Comparison of ENCODE assay signal across 16 cellular contexts in genomic region chr19:2221250-2221831, GRCh38. TPM values are rescaled to one million over a fixed set of nuclear protein-coding genes. Genes with fewer than 3 reads are reported as not detected.
DNase-seq lines count a peak whose midpoint lies in the region; ATAC-seq, FAIRE-seq and TF ChIP-seq lines count a peak whose summit lies in the region.
"Had no signal": no experiment of that assay in that cellular context is flagged by ENCODE, and none has a peak within 500 bp of the region (broad histone marks: within the 10 kb centered on the region; RNA-seq: fewer than 3 reads in every experiment).

No MANE protein-coding gene starts in this region.

- H3K36me3 ChIP-seq in HUES6 (ENCODE audit: control insufficient read depth, insufficient read depth, low read length), result peaks cover 81% of the 10 kb centered on the region
- H3K36me3 ChIP-seq in GM12878 (ENCODE audit: control insufficient read depth in 2 of 2, insufficient read depth in 2 of 2, low read length in 1 of 2), result peaks cover 15 to 55% of the 10 kb centered on the region in 2 experiments; a peak in 3 of 4 replicates

- no peak for TF ChIP-seq CTCF in GM12878 (IDR thresholded peaks at IDR 0.05 in 2 of 3, conservative IDR thresholded peaks at IDR 0.05 in 1 of 3; ENCODE audit: control insufficient read depth in 2 of 3, extremely low read depth in 1 of 3, insufficient read depth in 1 of 3, low read depth in 3 of 3, low read length in 3 of 3)
- TF ChIP-seq CTCF in osteocyte (IDR thresholded peaks at IDR 0.05), result no peak

- H3K4me1 ChIP-seq in HUES6 (ENCODE audit: control insufficient read depth, insufficient read depth, low read length) (peaks cover 4% of the 10 kb centered on the region; the same call in 1 of the 2 replicates), GM12878 (ENCODE audit: control insufficient read depth, insufficient read depth, low read length) (no peaks in the 10 kb centered on the region; the same call in 1 of the 2 replicates)
- H3K4me1 ChIP-seq: gastrocnemius medialis had no signal

- H3K4me3 ChIP-seq in HUES6 (ENCODE audit: low read depth, low read length) (no peak overlapping the region), GM12878 (no peak overlapping the region)
- H3K4me3 ChIP-seq: dorsolateral prefrontal cortex, gastrocnemius medialis, sigmoid colon had no signal

- POLR2A ChIA-PET in GM12878 (lab: Charles Lee), result interaction anchor here (1.5 kb wide), 1 partner anchor 31 kb away, joined by 3 read pairs; no protein-coding TSS in a partner anchor

- no peak for DNase-seq in GM12878 (ENCODE audit: low read depth, low spot score)
- DNase-seq in osteocyte (ENCODE audit: extremely low spot score, unreplicated experiment), result no peak
- no peak for DNase-seq in DMS 273 treated with DMSO at 0.1 percent for 48 hours (lab: John Stamatoyannopoulos, UW)
- no peak for DNase-seq in DMS114 treated with DMSO at 0.1 percent for 48 hours (lab: John Stamatoyannopoulos, UW; ENCODE audit: unreplicated experiment)
- DNase-seq: activated naive CD4-positive, alpha-beta T cell treated with anti-CD3 and anti-CD28 coated beads for 36 hours; CD4-positive, CD25-positive, alpha-beta regulatory T cell; dorsolateral prefrontal cortex; gastrocnemius medialis; GDM1; NCI-H1105; NCI-H226; OCI-M1; sigmoid colon had no signal

- 96% methylated on average over 20 of the region's 20 CpGs for WGBS in GM12878 (ENCODE audit: insufficient coverage, insufficient replicate concordance, low lambda C conversion rate, missing lambda C conversion rate)

- in situ Hi-C loops in GM12878 (cut with MboI), result no loop called here

- RAD21 ChIA-PET in GM12878 (lab: Charles Lee; ENCODE audit: unreplicated experiment), result interaction anchor here (0.7 to 1.4 kb wide), 3 partner anchors 14 to 65 kb away, joined by 3 to 4 read pairs (median 3); no protein-coding TSS in a partner anchor

- H3K9ac ChIP-seq in HUES6 (ENCODE audit: low read length) (no peak overlapping the region), GM12878 (ENCODE audit: control insufficient read depth, insufficient read depth, low read length) (no peak overlapping the region)

- SMC1A ChIA-PET in GM12878 (lab: Charles Lee; ENCODE audit: uncharacterized antibody, unreplicated experiment), result interaction anchor here (0.9 kb wide), 1 partner anchor 66 kb away, joined by 5 read pairs; no protein-coding TSS in a partner anchor

- no peak for TF ChIP-seq RAD21 in GM12878 (IDR thresholded peaks at IDR 0.05; ENCODE audit: insufficient read depth, low read depth, low read length)

- H3K27me3 Mint-ChIP-seq in osteocyte (ENCODE audit: unreplicated experiment), result no peaks in the 10 kb centered on the region
- H3K27me3 Mint-ChIP-seq: CD4-positive, CD25-positive, alpha-beta regulatory T cell had no signal

- no peaks in the 10 kb centered on the region for H3K27me3 ChIP-seq in HUES6 (ENCODE audit: control insufficient read depth, insufficient read depth, low read length)
- no peaks in the 10 kb centered on the region for H3K27me3 ChIP-seq in GM12878 (replicated peaks in 1 of 2; ENCODE audit: control insufficient read depth in 2 of 2, insufficient read depth in 2 of 2, low read length in 1 of 2)
- H3K27me3 ChIP-seq: dorsolateral prefrontal cortex, gastrocnemius medialis, sigmoid colon had no signal

- peaks cover 31% of the 10 kb centered on the region for H3K36me3 Mint-ChIP-seq in osteocyte (ENCODE audit: unreplicated experiment)

- H2AFZ ChIP-seq in GM12878 (ENCODE audit: control insufficient read depth, low read depth, low read length), result no peak overlapping the region

- CTCF ChIA-PET in GM12878 (lab: Yijun Ruan, JAX), result interaction anchor here (0.6 kb wide), 1 partner anchor 65 kb away, joined by 3 read pairs; no protein-coding TSS in a partner anchor

- H3K9me3 ChIP-seq in HUES6 (ENCODE audit: control insufficient read depth, insufficient read depth, low read depth, low read length) (no peaks in the 10 kb centered on the region), GM12878 (replicated peaks; ENCODE audit: control insufficient read depth, insufficient read depth, low read length) (no peaks in the 10 kb centered on the region)
- H3K9me3 ChIP-seq: gastrocnemius medialis, sigmoid colon had no signal

- no peaks in the 10 kb centered on the region for H4K20me1 ChIP-seq in GM12878 (ENCODE audit: control insufficient read depth, insufficient read depth)

- no peak overlapping the region for H3K4me2 ChIP-seq in GM12878 (ENCODE audit: control insufficient read depth, insufficient read depth)

- H3K9me3 Mint-ChIP-seq in osteocyte (ENCODE audit: unreplicated experiment), result no peaks in the 10 kb centered on the region
- H3K9me3 Mint-ChIP-seq: activated naive CD4-positive, alpha-beta T cell treated with anti-CD3 and anti-CD28 coated beads for 36 hours had no signal

- no peak; the same call in 1 of the 2 replicates for TF ChIP-seq POLR2A in GM12878 (IDR thresholded peaks at IDR 0.05; ENCODE audit: low read depth, low read length)

- H3K27ac ChIP-seq in HUES6 (ENCODE audit: low read depth, low read length), result 0 out of 2 replicates have a peak overlapping the region, but pooled peaks have one; percentile 39
- no peak overlapping the region for H3K27ac ChIP-seq in GM12878 (ENCODE audit: control insufficient read depth, insufficient read depth)
- H3K27ac ChIP-seq: gastrocnemius medialis had no signal

- TF ChIP-seq EP300 in GM12878 (IDR thresholded peaks at IDR 0.05; ENCODE audit: borderline replicate concordance in 1 of 2, control insufficient read depth in 1 of 2, low read depth in 2 of 2, low read length in 2 of 2), result no peak

- ATAC-seq in GM12878, result no peak
- ATAC-seq in GM19324 (IDR thresholded peaks at IDR 0.05; ENCODE audit: low FRiP score, unreplicated experiment), result no peak
- ATAC-seq: gastrocnemius medialis had no signal

- TSS peak; percentile 41 for BruUV-seq in GM12878 (replicated peaks; lab: Mats Ljungman, UMichigan)

- intact Hi-C loops in GM12878 (cut with micrococcal nuclease; ENCODE audit: unreplicated experiment), result no loop called here

- peak overlapping the region; percentile 10 for H3K4me3 Mint-ChIP-seq in osteocyte (ENCODE audit: unreplicated experiment)
- H3K4me3 Mint-ChIP-seq: activated naive CD4-positive, alpha-beta T cell treated with anti-CD3 and anti-CD28 coated beads for 36 hours; CD4-positive, CD25-positive, alpha-beta regulatory T cell had no signal

- H3K27ac Mint-ChIP-seq in osteocyte (ENCODE audit: unreplicated experiment), result peak overlapping the region; percentile 47
- H3K27ac Mint-ChIP-seq: CD4-positive, CD25-positive, alpha-beta regulatory T cell had no signal

- no peak for FAIRE-seq in GM12878 (lab: Jason Lieb, UNC)

- peaks cover 14% of the 10 kb centered on the region for H3K4me1 Mint-ChIP-seq in osteocyte (ENCODE audit: unreplicated experiment)
- H3K4me1 Mint-ChIP-seq: CD4-positive, CD25-positive, alpha-beta regulatory T cell had no signal

- H3K79me2 ChIP-seq in GM12878 (ENCODE audit: control insufficient read depth, insufficient read depth, low read length), result no peaks in the 10 kb centered on the region

RNA-seq across cellular contexts. Expression of gene PLEKHJ1, which starts 14.8 kb away (rescaled TPM):
- 30.4 and 31.3 TPM in 2 replicates for total RNA-seq in GM12878 (2013; cell fraction: nucleolus; rRNA removed)
- total RNA-seq in GM12878 (2014; rRNA removed), result 131 and 133 TPM in 2 replicates
- total RNA-seq in GM12878 (2014; rRNA removed; fragmentation: Illumina TruSeq; extraction: Trizol), result 42.8 and 49.7 TPM in 2 replicates
- total RNA-seq in GM12878 (2021), result 92.9 and 98.0 TPM in 2 replicates
- 24.5 TPM for polyA plus RNA-seq in GM12878 (2011; ENCODE audit: low read depth)
- 27.7 and 52.0 TPM in 2 replicates for polyA plus RNA-seq in GM12878 (2011; rRNA removed)
- 90.9 and 142 TPM in 2 replicates for polyA plus RNA-seq in GM12878 (2011; cell fraction: cytosol; rRNA removed)
- polyA plus RNA-seq in GM12878 (2011; cell fraction: nucleus; rRNA removed), result 85.3 and 98.1 TPM in 2 replicates
- polyA plus RNA-seq in GM12878 (2012), result 53.2 and 83.0 TPM in 2 replicates
- polyA plus RNA-seq in GM12878 (2014; fragmentation: Illumina TruSeq; extraction: Trizol), result 13.8 and 32.4 TPM in 2 replicates
- polyA plus RNA-seq in GM12878 (2014; fragmentation: Nextera tagmentation; extraction: Ambion mirVana), result 1 to 10 TPM; 1.3 to 6.9 TPM
- 133 and 158 TPM in 2 replicates for polyA plus RNA-seq in GM12878 (2014; rRNA removed)
- 100 to 1,000 TPM; 119 to 125 TPM for polyA plus RNA-seq in GM12878 (2016; fragmentation: Nextera tagmentation; extraction: Ambion mirVana)
- 9.7 and 26.1 TPM in 2 replicates for polyA minus RNA-seq in GM12878 (2011; rRNA and poly(A)+ RNA removed)
- polyA minus RNA-seq in GM12878 (2011; cell fraction: cytosol; rRNA and poly(A)+ RNA removed), result 12.0 and 16.9 TPM in 2 replicates
- polyA minus RNA-seq in GM12878 (2011; cell fraction: nucleus; rRNA and poly(A)+ RNA removed), result 14.1 and 27.3 TPM in 2 replicates
- 40.7 and 45.7 TPM in 2 replicates for total RNA-seq in osteocyte

RNA-seq across cellular contexts. Expression of gene SF3A2, which starts 15.3 kb away (rescaled TPM):
- total RNA-seq in GM12878 (2013; cell fraction: nucleolus; rRNA removed), result 88.3 and 88.5 TPM in 2 replicates
- total RNA-seq in GM12878 (2014; rRNA removed), result 41.5 and 49.3 TPM in 2 replicates
- total RNA-seq in GM12878 (2014; rRNA removed; fragmentation: Illumina TruSeq; extraction: Trizol), result 12.3 and 15.6 TPM in 2 replicates
- total RNA-seq in GM12878 (2021), result 132 and 143 TPM in 2 replicates
- polyA plus RNA-seq in GM12878 (2011; ENCODE audit: low read depth), result 49.8 TPM
- polyA plus RNA-seq in GM12878 (2011; rRNA removed), result 3.3 and 5.4 TPM in 2 replicates
- 11.1 and 14.5 TPM in 2 replicates for polyA plus RNA-seq in GM12878 (2011; cell fraction: cytosol; rRNA removed)
- polyA plus RNA-seq in GM12878 (2011; cell fraction: nucleus; rRNA removed), result 89.6 and 126 TPM in 2 replicates
- 86.1 and 131 TPM in 2 replicates for polyA plus RNA-seq in GM12878 (2012)
- polyA plus RNA-seq in GM12878 (2014; fragmentation: Illumina TruSeq; extraction: Trizol), result 2.4 and 26.9 TPM in 2 replicates
- polyA plus RNA-seq in GM12878 (2014; fragmentation: Nextera tagmentation; extraction: Ambion mirVana), result under 1 TPM; 0.33 to 0.55 TPM
- polyA plus RNA-seq in GM12878 (2014; rRNA removed), result 36.2 and 61.3 TPM in 2 replicates
- 10 to 100 TPM; 34.4 to 39.7 TPM for polyA plus RNA-seq in GM12878 (2016; fragmentation: Nextera tagmentation; extraction: Ambion mirVana)
- polyA minus RNA-seq in GM12878 (2011; rRNA and poly(A)+ RNA removed), result 10.2 and 25.5 TPM in 2 replicates
- 30.7 and 38.0 TPM in 2 replicates for polyA minus RNA-seq in GM12878 (2011; cell fraction: cytosol; rRNA and poly(A)+ RNA removed)
- polyA minus RNA-seq in GM12878 (2011; cell fraction: nucleus; rRNA and poly(A)+ RNA removed), result 69.4 and 102 TPM in 2 replicates
- 101 and 102 TPM in 2 replicates for total RNA-seq in osteocyte

RNA-seq across cellular contexts. Expression of gene AMH, which starts 27.8 kb away (rescaled TPM):
- 3.2 and 4.9 TPM in 2 replicates for total RNA-seq in GM12878 (2013; cell fraction: nucleolus; rRNA removed)
- total RNA-seq in GM12878 (2014; rRNA removed) (1.4 and 1.7 TPM in 2 replicates), GM12878 (2014; rRNA removed; fragmentation: Illumina TruSeq; extraction: Trizol) (0.18 TPM in 1 of 2 replicates, not detected in the other), GM12878 (2021) (2.1 and 3.5 TPM in 2 replicates), osteocyte (14.3 and 16.4 TPM in 2 replicates)
- polyA plus RNA-seq in GM12878 (2011; ENCODE audit: low read depth), result not detected
- polyA plus RNA-seq in GM12878 (2011; rRNA removed) (0.20 and 0.22 TPM in 2 replicates), GM12878 (2014; fragmentation: Illumina TruSeq; extraction: Trizol) (not detected in 2 replicates), GM12878 (2014; fragmentation: Nextera tagmentation; extraction: Ambion mirVana) (not detected), GM12878 (2014; rRNA removed) (2.6 TPM in 2 replicates), GM12878 (2016; fragmentation: Nextera tagmentation; extraction: Ambion mirVana) (under 1 TPM in 1 of 2 experiments, not detected in 1; 0.17 TPM)
- 0.30 and 0.89 TPM in 2 replicates for polyA plus RNA-seq in GM12878 (2011; cell fraction: cytosol; rRNA removed)
- polyA plus RNA-seq in GM12878 (2011; cell fraction: nucleus; rRNA removed), result 15.5 and 28.6 TPM in 2 replicates
- polyA plus RNA-seq in GM12878 (2012), result 0.27 and 0.92 TPM in 2 replicates
- 0.31 TPM in 1 of 2 replicates, not detected in the other for polyA minus RNA-seq in GM12878 (2011; rRNA and poly(A)+ RNA removed)
- 1.2 TPM in 1 of 2 replicates, not detected in the other for polyA minus RNA-seq in GM12878 (2011; cell fraction: cytosol; rRNA and poly(A)+ RNA removed)
- 1.6 and 5.0 TPM in 2 replicates for polyA minus RNA-seq in GM12878 (2011; cell fraction: nucleus; rRNA and poly(A)+ RNA removed)
- total RNA-seq: kidney epithelial cell had no signal
- polyA plus RNA-seq: CD4-positive, CD25-positive, alpha-beta regulatory T cell had no signal

RNA-seq across cellular contexts. Expression of gene JSRP1, which starts 34.9 kb away (rescaled TPM):
- not detected in 2 replicates for total RNA-seq in GM12878 (2013; cell fraction: nucleolus; rRNA removed)
- total RNA-seq in GM12878 (2014; rRNA removed) (not detected in 2 replicates), GM12878 (2014; rRNA removed; fragmentation: Illumina TruSeq; extraction: Trizol) (not detected in 2 replicates), GM12878 (2021) (0.41 and 0.43 TPM in 2 replicates), osteocyte (not detected in 2 replicates)
- polyA plus RNA-seq in GM12878 (2011; ENCODE audit: low read depth), result not detected
- polyA plus RNA-seq in GM12878 (2011; rRNA removed) (not detected in 2 replicates), GM12878 (2014; fragmentation: Illumina TruSeq; extraction: Trizol) (not detected in 2 replicates), GM12878 (2014; fragmentation: Nextera tagmentation; extraction: Ambion mirVana) (not detected), GM12878 (2014; rRNA removed) (0.14 TPM in 1 of 2 replicates, not detected in the other), GM12878 (2016; fragmentation: Nextera tagmentation; extraction: Ambion mirVana) (under 1 TPM; 0.49 to 0.91 TPM)
- polyA plus RNA-seq in GM12878 (2011; cell fraction: cytosol; rRNA removed), result 0.10 TPM in 1 of 2 replicates, not detected in the other
- polyA plus RNA-seq in GM12878 (2011; cell fraction: nucleus; rRNA removed), result 0.13 TPM in 1 of 2 replicates, not detected in the other
- polyA plus RNA-seq in GM12878 (2012), result 0.90 and 2.8 TPM in 2 replicates
- 0.72 TPM in 1 of 2 replicates, not detected in the other for polyA minus RNA-seq in GM12878 (2011; rRNA and poly(A)+ RNA removed)
- not detected in 2 replicates for polyA minus RNA-seq in GM12878 (2011; cell fraction: cytosol; rRNA and poly(A)+ RNA removed)
- not detected in 2 replicates for polyA minus RNA-seq in GM12878 (2011; cell fraction: nucleus; rRNA and poly(A)+ RNA removed)

RNA-seq across cellular contexts. Expression of gene DOT1L, which starts 57.6 kb away (rescaled TPM):
- total RNA-seq in GM12878 (2013; cell fraction: nucleolus; rRNA removed), result 105 and 107 TPM in 2 replicates
- 9.2 and 9.5 TPM in 2 replicates for total RNA-seq in GM12878 (2014; rRNA removed)
- total RNA-seq in GM12878 (2014; rRNA removed; fragmentation: Illumina TruSeq; extraction: Trizol), result 5.4 and 7.0 TPM in 2 replicates
- total RNA-seq in GM12878 (2021), result 54.7 and 59.5 TPM in 2 replicates
- polyA plus RNA-seq in GM12878 (2011; ENCODE audit: low read depth), result 4.5 TPM
- 7.1 and 11.4 TPM in 2 replicates for polyA plus RNA-seq in GM12878 (2011; rRNA removed)
- polyA plus RNA-seq in GM12878 (2011; cell fraction: cytosol; rRNA removed), result 15.1 and 16.5 TPM in 2 replicates
- polyA plus RNA-seq in GM12878 (2011; cell fraction: nucleus; rRNA removed), result 106 and 193 TPM in 2 replicates
- polyA plus RNA-seq in GM12878 (2012), result 17.8 and 23.1 TPM in 2 replicates
- polyA plus RNA-seq in GM12878 (2014; fragmentation: Illumina TruSeq; extraction: Trizol), result 2.9 and 9.6 TPM in 2 replicates
- polyA plus RNA-seq in GM12878 (2014; fragmentation: Nextera tagmentation; extraction: Ambion mirVana), result under 1 TPM; 0.18 to 0.26 TPM
- 22.2 and 29.1 TPM in 2 replicates for polyA plus RNA-seq in GM12878 (2014; rRNA removed)
- 10 to 100 TPM; 10.1 to 12.9 TPM for polyA plus RNA-seq in GM12878 (2016; fragmentation: Nextera tagmentation; extraction: Ambion mirVana)
- 21.3 and 24.5 TPM in 2 replicates for polyA minus RNA-seq in GM12878 (2011; rRNA and poly(A)+ RNA removed)
- polyA minus RNA-seq in GM12878 (2011; cell fraction: cytosol; rRNA and poly(A)+ RNA removed), result 19.2 and 22.3 TPM in 2 replicates
- 26.8 and 37.7 TPM in 2 replicates for polyA minus RNA-seq in GM12878 (2011; cell fraction: nucleus; rRNA and poly(A)+ RNA removed)
- total RNA-seq in osteocyte, result 34.1 and 38.1 TPM in 2 replicates
